In genomic region chr5:54909126-54909525, GRCh38 we compare ENCODE assay signal across 17 cellular contexts.
DNase-seq lines count a peak whose midpoint lies in the region; ATAC-seq and TF ChIP-seq lines count a peak whose summit lies in the region.
"Had no signal": no experiment of that assay in that cellular context is flagged by ENCODE, and none has a peak within 500 bp of the region (broad histone marks: within the 10 kb centered on the region; RNA-seq: fewer than 3 reads in every experiment).

No MANE protein-coding gene starts in this region.

- no peak overlapping the region for H3K56ac ChIP-seq in IMR-90 (ENCODE audit: extremely low read depth, insufficient read depth, low read length)

- no peak overlapping the region for H2BK15ac ChIP-seq in IMR-90 (ENCODE audit: low read depth, low read length)

- no peak overlapping the region for H2BK120ac ChIP-seq in IMR-90 (ENCODE audit: low read depth, low read length)

- peaks cover 8% of the 10 kb centered on the region; the same call in 1 of the 2 replicates for H3K9me1 ChIP-seq in IMR-90 (ENCODE audit: insufficient read depth, low read length)

- peak overlapping the region; percentile 78 for H2AK5ac ChIP-seq in IMR-90 (ENCODE audit: low read depth, low read length)

- H3K14ac ChIP-seq in IMR-90 (replicated peaks; ENCODE audit: low read depth, low read length): peak overlapping the region; percentile 40; the same call in 1 of the 2 replicates

- no peak overlapping the region for H2BK5ac ChIP-seq in IMR-90 (ENCODE audit: low read depth, low read length, poor library complexity, severe bottlenecking)

- TF ChIP-seq CTCF in IMR-90 (conservative IDR thresholded peaks at IDR 0.05; ENCODE audit: low read depth, low read length): no peak
- TF ChIP-seq CTCF in osteoblast (IDR thresholded peaks at IDR 0.05; ENCODE audit: extremely low read depth, low read depth, low read length): no peak

- in situ Hi-C loops in IMR-90 (cut with MboI; ENCODE audit: low sequenced_read_pairs): loop anchor here (5.0 kb wide), 1 partner anchor 248 kb away; no protein-coding TSS in a partner anchor

- POLR2A ChIA-PET in IMR-90 (lab: Charles Lee; ENCODE audit: unreplicated experiment): no interaction called here

- intact Hi-C loops in IMR-90 (cut with micrococcal nuclease): no loop called here

- H3K27me3 ChIP-seq in IMR-90 (ENCODE audit: control insufficient read depth, insufficient read depth, low read length): no peaks in the 10 kb centered on the region
- no peaks in the 10 kb centered on the region for H3K27me3 ChIP-seq in osteoblast (ENCODE audit: insufficient read depth, low read length)
- H3K27me3 ChIP-seq: Peyer's patch, SJSA1 had no signal

- no peak for TF ChIP-seq POLR2A in IMR-90 (IDR thresholded peaks at IDR 0.05; ENCODE audit: low read depth, low read length)

- H2BK20ac ChIP-seq in IMR-90 (ENCODE audit: low read depth, low read length): peak overlapping the region; percentile 40; the same call in 1 of the 2 replicates

- no peak overlapping the region for H4K8ac ChIP-seq in IMR-90 (ENCODE audit: low read depth in 2 of 2, low read length in 2 of 2)

- no peak for ATAC-seq in IMR-90 (ENCODE audit: low read depth)
- ATAC-seq in HG03378 (IDR thresholded peaks at IDR 0.05; ENCODE audit: unreplicated experiment): no peak
- ATAC-seq: GM12878, GM23338 had no signal

- no peaks in the 10 kb centered on the region for H3K79me2 ChIP-seq in osteoblast (ENCODE audit: insufficient read depth, low read length)

- H3K9me3 ChIP-seq in IMR-90 (ENCODE audit: control insufficient read depth, insufficient read depth, low read length) (no peaks in the 10 kb centered on the region), osteoblast (ENCODE audit: low read depth, low read length) (no peaks in the 10 kb centered on the region)
- H3K9me3 ChIP-seq: HAP-1, Peyer's patch, SJSA1 had no signal

- no peak overlapping the region for H4K91ac ChIP-seq in IMR-90 (ENCODE audit: insufficient read depth, low read depth, low read length)

- H3K27ac ChIP-seq in IMR-90 (ENCODE audit: insufficient read depth, low read length) (no peak overlapping the region), osteoblast (ENCODE audit: low read depth, low read length) (peak overlapping the region; percentile 58)
- H3K27ac ChIP-seq: KMS-11, Peyer's patch, SJSA1 had no signal

- H4K20me1 ChIP-seq in IMR-90 (ENCODE audit: insufficient read depth, low read length): no peaks in the 10 kb centered on the region
- H4K20me1 ChIP-seq in osteoblast (ENCODE audit: insufficient read depth, low read length): no peaks in the 10 kb centered on the region

- H3K79me1 ChIP-seq in IMR-90 (ENCODE audit: low read depth in 1 of 2, low read length in 2 of 2): no peaks in the 10 kb centered on the region; a peak in 1 of 4 replicates

- no peak overlapping the region for H3K9ac ChIP-seq in IMR-90 (ENCODE audit: low read depth, low read length)
- H3K9ac ChIP-seq: KMS-11 had no signal

- no peak overlapping the region for H3K4me2 ChIP-seq in IMR-90 (ENCODE audit: low read depth, low read length)
- H3K4me2 ChIP-seq in osteoblast (ENCODE audit: insufficient read depth, low read length): peak overlapping the region; percentile 29
- H3K4me2 ChIP-seq: GM23338, KMS-11 had no signal

- no TSS peak for BruUV-seq in IMR-90 (replicated peaks; lab: Mats Ljungman, UMichigan)

- TF ChIP-seq RAD21 in IMR-90 (IDR thresholded peaks at IDR 0.05; ENCODE audit: low read length): no peak

- H2AFZ ChIP-seq in IMR-90 (replicated peaks; ENCODE audit: low read length, poor library complexity): no peak overlapping the region
- no peak overlapping the region for H2AFZ ChIP-seq in osteoblast (ENCODE audit: low read length)
- H2AFZ ChIP-seq: GM23338 had no signal

- WGBS in IMR-90 (ENCODE audit: extremely low coverage in 2 of 2, insufficient read length in 1 of 2), 2 experiments: 60% methylated on average over 1 of the region's 1 CpG; no CpG with 5 or more reads in 1 of the 2 experiments

- dilution Hi-C loops in IMR-90 (cut with HindIII; ENCODE audit: low sequenced_read_pairs, unreplicated experiment): no loop called here

- no peak overlapping the region; the same call in 1 of the 2 replicates for H3K23ac ChIP-seq in IMR-90 (ENCODE audit: low read depth, low read length)

- peaks cover 17% of the 10 kb centered on the region for H3K4me1 ChIP-seq in IMR-90 (ENCODE audit: control insufficient read depth, insufficient read depth, low read length)
- peaks cover 26% of the 10 kb centered on the region for H3K4me1 ChIP-seq in osteoblast (ENCODE audit: insufficient read depth, low read length)
- H3K4me1 ChIP-seq: HAP-1, Peyer's patch had no signal

- no peak overlapping the region for H4K5ac ChIP-seq in IMR-90 (ENCODE audit: low read depth, low read length)

- H2AK9ac ChIP-seq in IMR-90 (replicated peaks; ENCODE audit: low read depth, low read length, poor library complexity): no peak overlapping the region

- CTCF ChIA-PET in IMR-90 (lab: Yijun Ruan, JAX): no interaction called here

- H3K4ac ChIP-seq in IMR-90 (ENCODE audit: low read depth, low read length): no peak overlapping the region

- H3K4me3 ChIP-seq in IMR-90 (ENCODE audit: insufficient read depth, low read depth, low read length) (no peak overlapping the region), osteoblast (ENCODE audit: insufficient read depth, low read length) (no peak overlapping the region)
- H3K4me3 ChIP-seq: GM12878, GM23338, HAP-1, Peyer's patch, SJSA1 had no signal

- no peak overlapping the region; the same call in 1 of the 2 replicates for H3K18ac ChIP-seq in IMR-90 (ENCODE audit: low read depth, low read length)

- H3K36me3 ChIP-seq in IMR-90 (ENCODE audit: control insufficient read depth, insufficient read depth, low read length) (no peaks in the 10 kb centered on the region), osteoblast (ENCODE audit: insufficient read depth, low read length) (no peaks in the 10 kb centered on the region)
- H3K36me3 ChIP-seq: HAP-1, Peyer's patch, SJSA1 had no signal

- peak; percentile 57 for DNase-seq in EH (ENCODE audit: low read depth)
- DNase-seq in IMR-90: peak; percentile 6
- peak; percentile 8 for DNase-seq in fibroblast of gingiva (ENCODE audit: low read depth)
- DNase-seq in osteoblast (ENCODE audit: insufficient read length, low spot score, missing footprints): no peak
- no peak for DNase-seq in activated CD4-positive, alpha-beta T cell treated with anti-CD3 and anti-CD28 coated beads, Interleukin-2, amount 50 U/mL, for 4 hours
- DNase-seq in NCI-H1092 treated with DMSO at 0.1 percent for 48 hours (lab: John Stamatoyannopoulos, UW): no peak
- DNase-seq: CD4-positive, CD25-positive, alpha-beta regulatory T cell; NCI-H1694 treated with DMSO at 0.1 percent for 48 hours; NCI-H2081 treated with DMSO at 0.1 percent for 48 hours; NCI-H524 treated with DMSO at 0.1 percent for 48 hours; Peyer's patch had no signal

TF ChIP-seq in IMR-90, 13 proteins besides CTCF, POLR2A, EP300 and RAD21:
- TF ChIP-seq, protein P1, sequence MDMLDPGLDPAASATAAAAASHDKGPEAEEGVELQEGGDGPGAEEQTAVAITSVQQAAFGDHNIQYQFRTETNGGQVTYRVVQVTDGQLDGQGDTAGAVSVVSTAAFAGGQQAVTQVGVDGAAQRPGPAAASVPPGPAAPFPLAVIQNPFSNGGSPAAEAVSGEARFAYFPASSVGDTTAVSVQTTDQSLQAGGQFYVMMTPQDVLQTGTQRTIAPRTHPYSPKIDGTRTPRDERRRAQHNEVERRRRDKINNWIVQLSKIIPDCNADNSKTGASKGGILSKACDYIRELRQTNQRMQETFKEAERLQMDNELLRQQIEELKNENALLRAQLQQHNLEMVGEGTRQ (IDR thresholded peaks at IDR 0.05; ENCODE audit: low read depth, low read length): no peak
- TF ChIP-seq MAFK (IDR thresholded peaks at IDR 0.05; ENCODE audit: low read depth, low read length): no peak
- TF ChIP-seq SMC3 (IDR thresholded peaks at IDR 0.05; ENCODE audit: low read depth, low read length): no peak
- TF ChIP-seq CEBPB (IDR thresholded peaks at IDR 0.05; ENCODE audit: low read depth, low read length): no peak
- no peak for TF ChIP-seq FOS (IDR thresholded peaks at IDR 0.05; ENCODE audit: low read depth, low read length)
- TF ChIP-seq MXI1 (IDR thresholded peaks at IDR 0.05; ENCODE audit: borderline replicate concordance, low read depth, low read length): no peak
- TF ChIP-seq BHLHE40 (IDR thresholded peaks at IDR 0.05; ENCODE audit: low read depth, low read length): no peak
- no peak for TF ChIP-seq CHD1 (IDR thresholded peaks at IDR 0.05; ENCODE audit: low read depth, low read length)
- TF ChIP-seq, protein P2, sequence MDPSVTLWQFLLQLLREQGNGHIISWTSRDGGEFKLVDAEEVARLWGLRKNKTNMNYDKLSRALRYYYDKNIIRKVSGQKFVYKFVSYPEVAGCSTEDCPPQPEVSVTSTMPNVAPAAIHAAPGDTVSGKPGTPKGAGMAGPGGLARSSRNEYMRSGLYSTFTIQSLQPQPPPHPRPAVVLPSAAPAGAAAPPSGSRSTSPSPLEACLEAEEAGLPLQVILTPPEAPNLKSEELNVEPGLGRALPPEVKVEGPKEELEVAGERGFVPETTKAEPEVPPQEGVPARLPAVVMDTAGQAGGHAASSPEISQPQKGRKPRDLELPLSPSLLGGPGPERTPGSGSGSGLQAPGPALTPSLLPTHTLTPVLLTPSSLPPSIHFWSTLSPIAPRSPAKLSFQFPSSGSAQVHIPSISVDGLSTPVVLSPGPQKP (IDR thresholded peaks at IDR 0.05; ENCODE audit: borderline replicate concordance, low read depth, low read length): no peak
- TF ChIP-seq RFX5 (IDR thresholded peaks at IDR 0.05; ENCODE audit: low read depth, low read length): no peak
- no peak for TF ChIP-seq NFE2L2 (IDR thresholded peaks at IDR 0.05; ENCODE audit: low read depth, low read length)
- TF ChIP-seq RCOR1 (IDR thresholded peaks at IDR 0.05; ENCODE audit: insufficient replicate concordance, low read length): no peak
- no peak for TF ChIP-seq MAZ (IDR thresholded peaks at IDR 0.05; ENCODE audit: borderline replicate concordance, low read depth, low read length)

Comparison
In these comparisons a context has a peak if more than half of its experiments do, and no peak if none do; other contexts are left out.
1. DNase-seq: peak in EH (single experiment), IMR-90 (single experiment) and fibroblast of gingiva (single experiment); none in osteoblast (single experiment), activated CD4-positive, alpha-beta T cell treated with anti-CD3 and anti-CD28 coated beads, Interleukin-2, amount 50 U/mL, for 4 hours (0 of 2) and NCI-H1092 treated with DMSO at 0.1 percent for 48 hours (single experiment).